29 cellular contexts compared by ENCODE assay signal in the genomic region with DNA sequence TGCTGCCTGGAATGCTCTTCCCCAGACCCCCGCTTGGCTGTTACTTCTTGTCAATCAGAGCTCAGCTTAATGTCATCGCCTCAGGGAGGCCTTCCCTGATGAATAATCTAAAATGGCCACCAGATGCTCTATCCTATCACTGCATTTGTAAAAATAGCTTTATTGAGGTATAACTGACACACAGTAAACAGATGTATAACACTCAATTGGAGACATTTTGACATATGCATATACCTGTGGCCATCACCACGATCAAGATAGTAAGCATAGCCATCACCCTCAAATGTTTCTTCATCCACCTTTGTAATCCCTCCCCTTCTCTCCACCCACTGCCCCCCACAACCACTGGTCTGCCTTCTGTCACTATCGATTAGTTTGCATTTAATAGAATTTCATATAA.
"Had no signal": no experiment of that assay in that cellular context is flagged by ENCODE, and none has a peak within 500 bp of the region (broad histone marks: within the 10 kb centered on the region; RNA-seq: fewer than 3 reads in every experiment).

No MANE protein-coding gene starts in this region.

- ATAC-seq: effector memory CD8-positive, alpha-beta T cell; esophagus mucosa; foreskin keratinocyte; gastrocnemius medialis; gastroesophageal sphincter; heart left ventricle; heart right ventricle had no signal

- H3K27me3 ChIP-seq: dorsolateral prefrontal cortex, gastrocnemius medialis, heart left ventricle, hepatocyte had no signal

- H3K9me3 Mint-ChIP-seq: dendritic cell treated with granulocyte-macrophage colony-stimulating factor and Interleukin-4, amounts not matched to agents 40 ng/mL and 50 ng/mL, for 4 days; effector memory CD8-positive, alpha-beta T cell; endodermal cell had no signal

- H3K79me2 ChIP-seq: hepatocyte had no signal

- H3K36me3 ChIP-seq: colonic mucosa, esophagus muscularis mucosa, esophagus squamous epithelium, gastrocnemius medialis, gastroesophageal sphincter, heart left ventricle, heart right ventricle had no signal

- H3K4me3 Mint-ChIP-seq: dendritic cell treated with granulocyte-macrophage colony-stimulating factor and Interleukin-4, amounts not matched to agents 40 ng/mL and 50 ng/mL, for 4 days; effector memory CD8-positive, alpha-beta T cell; endodermal cell had no signal

- H2AFZ ChIP-seq: hepatocyte had no signal

- FAIRE-seq: endometrium, endothelial cell of umbilical vein, frontal cortex had no signal

- H3K27ac Mint-ChIP-seq: dendritic cell treated with granulocyte-macrophage colony-stimulating factor and Interleukin-4, amounts not matched to agents 40 ng/mL and 50 ng/mL, for 4 days; effector memory CD8-positive, alpha-beta T cell; endodermal cell had no signal

- H3K27ac ChIP-seq: colonic mucosa, coronary artery, epithelial cell of prostate, esophagus squamous epithelium, foreskin keratinocyte, gastrocnemius medialis, gastroesophageal sphincter, heart left ventricle, heart right ventricle, hepatocyte had no signal

- H3K9me3 ChIP-seq: colonic mucosa, esophagus squamous epithelium, gastrocnemius medialis, gastroesophageal sphincter had no signal

- H3K4me1 ChIP-seq: colonic mucosa, foreskin keratinocyte, gastrocnemius medialis had no signal

- DNase-seq: colonic mucosa; cortex of kidney; dermis blood vessel endothelial cell; effector CD4-positive, alpha-beta T cell; effector CD8-positive, alpha-beta T cell; effector memory CD4-positive, alpha-beta T cell; effector memory CD8-positive, alpha-beta T cell; endodermal cell; erythroblast; esophagus squamous epithelium; foreskin fibroblast; foreskin keratinocyte; foreskin melanocyte; gastrocnemius medialis; glutamatergic neuron; head of caudate nucleus; heart left ventricle; heart right ventricle had no signal

- H3K4me3 ChIP-seq: colonic mucosa, coronary artery, dorsolateral prefrontal cortex, esophagus muscularis mucosa, esophagus squamous epithelium, gastrocnemius medialis, gastroesophageal sphincter, heart left ventricle, heart right ventricle, hepatocyte had no signal

- H3K4me2 ChIP-seq: hepatocyte had no signal
